In the genomic region with DNA sequence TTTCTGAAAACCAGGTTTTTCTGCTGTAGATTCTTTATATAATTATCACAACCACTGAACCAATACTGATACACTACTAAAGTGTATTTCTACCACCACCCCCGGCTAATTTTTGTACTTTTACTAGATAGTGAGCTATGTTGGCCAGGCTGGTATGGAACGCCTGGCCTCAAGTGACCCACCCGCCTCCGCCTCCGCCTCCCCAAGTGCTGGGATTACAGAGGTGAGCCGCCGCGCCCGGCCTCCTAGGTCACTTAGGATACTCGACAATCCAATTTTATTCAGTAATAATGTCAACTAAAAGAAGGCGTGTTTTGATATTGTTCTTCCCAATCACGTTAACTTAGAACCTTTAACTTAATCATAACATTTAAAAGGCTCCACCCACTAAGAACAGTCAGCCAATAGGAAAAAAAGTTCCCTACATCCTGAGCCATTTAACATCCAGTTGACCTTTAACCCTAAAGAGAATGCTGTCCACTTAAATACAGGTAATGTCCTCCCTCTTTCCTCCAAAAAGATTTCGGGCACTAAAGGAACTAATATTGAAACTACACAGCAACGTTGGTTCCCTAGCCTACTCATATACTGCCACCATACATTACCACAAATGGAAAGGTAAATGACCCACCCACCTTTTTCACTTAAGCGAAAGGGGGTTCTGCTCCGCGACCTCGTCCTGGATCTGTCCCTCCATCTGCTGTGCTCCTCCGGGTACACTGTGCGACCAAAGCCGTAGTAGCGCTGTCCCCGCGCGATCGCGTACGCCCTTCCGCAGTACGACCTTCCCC, we compare ENCODE assay signal across 8 cellular contexts. TPM values are rescaled to one million over a fixed set of nuclear protein-coding genes. Genes with fewer than 3 reads are reported as not detected.
DNase-seq lines count a peak whose midpoint lies in the region; ATAC-seq and TF ChIP-seq lines count a peak whose summit lies in the region.

No MANE protein-coding gene starts in this region.

- H3K27me3 ChIP-seq in H7 (ENCODE audit: control insufficient read depth, insufficient read depth, low read length): no peaks in the 10 kb centered on the region
- no peaks in the 10 kb centered on the region for H3K27me3 ChIP-seq in ovary

- H3K4me3 ChIP-seq in AG10803 (ENCODE audit: low read length) (peak overlapping the region; percentile 99), H7 (ENCODE audit: insufficient read depth, low read depth, low read length) (peak overlapping the region; percentile 82), fibroblast of villous mesenchyme (ENCODE audit: low read depth, low read length) (peak overlapping the region; percentile 98), ovary (peak overlapping the region; percentile 90)

- DNase-seq in AG10803 (ENCODE audit: low read depth) (peak; percentile 34), H7 (peak; percentile 63), T-helper 17 cell (no peak), fibroblast of villous mesenchyme (ENCODE audit: low read depth) (peak; percentile 57), ovary (no peak), NCI-H524 (lab: John Stamatoyannopoulos, UW) (no peak)

- peak overlapping the region in 1 of 2 donors; percentile 89 for H3K27ac ChIP-seq in ovary

- peaks cover 7% of the 10 kb centered on the region for H3K36me3 Mint-ChIP-seq in T-helper 17 cell (ENCODE audit: low read depth)

- TF ChIP-seq EP300 in ovary (IDR thresholded peaks at IDR 0.05): no peak

- TF ChIP-seq POLR2A in ovary (IDR thresholded peaks at IDR 0.05): no peak

- TF ChIP-seq CTCF in AG10803 (conservative IDR thresholded peaks at IDR 0.05; ENCODE audit: low read length): no peak
- no peak for TF ChIP-seq CTCF in fibroblast of villous mesenchyme (IDR thresholded peaks at IDR 0.05; ENCODE audit: insufficient read depth, low read depth, low read length)
- no peak for TF ChIP-seq CTCF in ovary (IDR thresholded peaks at IDR 0.05)

- intact Hi-C loops in ovary (cut with DNase I): loop anchor here in 1 of 4 donors (10.0 kb wide), 1 partner anchor 299 kb away; the partner anchor contains the start of gene LDLRAP1

- H3K4me1 ChIP-seq in ovary (ENCODE audit: insufficient read depth): peaks cover 2% of the 10 kb centered on the region

- WGBS in ovary, 3 donors: 8 to 20% (median 10%) methylated on average over 30 of the region's 30 CpGs

- H3K9me3 ChIP-seq in T-helper 17 cell (ENCODE audit: control insufficient read depth, low read length, poor library complexity, severe bottlenecking) (no peaks in the 10 kb centered on the region), ovary (no peaks in the 10 kb centered on the region)

- peaks cover 21% of the 10 kb centered on the region for H3K36me3 ChIP-seq in H7 (replicated peaks; ENCODE audit: control insufficient read depth, insufficient read depth, low read length)
- no peaks in the 10 kb centered on the region for H3K36me3 ChIP-seq in ovary

- H3K4me1 Mint-ChIP-seq in T-helper 17 cell: peaks cover 41% of the 10 kb centered on the region

- H3K4me3 Mint-ChIP-seq in T-helper 17 cell: peak overlapping the region; percentile 98

- H3K27ac Mint-ChIP-seq in T-helper 17 cell: peak overlapping the region; percentile 99

- H3K27me3 Mint-ChIP-seq in T-helper 17 cell: no peaks in the 10 kb centered on the region

- ATAC-seq in T-helper 17 cell (no peak), GM18861 (IDR thresholded peaks at IDR 0.05; ENCODE audit: unreplicated experiment) (no peak), HG03432 (IDR thresholded peaks at IDR 0.05; ENCODE audit: unreplicated experiment) (no peak)

RNA-seq across cellular contexts. Expression of gene RSRP1, which starts 1.2 kb away (rescaled TPM):
- total RNA-seq in H7 (2014; rRNA removed; shearing (Covaris generic)): 62.4 and 92.4 TPM in 2 replicates
- 100 to 1,000 TPM; 483 to 509 TPM for total RNA-seq in T-helper 17 cell
- 95.7 and 160 TPM in 2 replicates for total RNA-seq in fibroblast of villous mesenchyme
- 100 to 1,000 TPM in 2 of 7 donors, 10 to 100 TPM in 5; 52.1 to 138 (median 82.1) TPM for total RNA-seq in ovary
- polyA plus RNA-seq in ovary: 100 to 1,000 TPM in 1 of 2 donors, 10 to 100 TPM in 1; 70.0 to 131 TPM

RNA-seq across cellular contexts. Expression of gene SYF2, which starts 13.7 kb away (rescaled TPM):
- 36.6 and 58.4 TPM in 2 replicates for total RNA-seq in H7 (2014; rRNA removed; shearing (Covaris generic))
- total RNA-seq in T-helper 17 cell (10 to 100 TPM; 61.5 to 80.6 TPM), fibroblast of villous mesenchyme (19.3 and 28.9 TPM in 2 replicates), ovary (100 to 1,000 TPM in 1 of 7 donors, 10 to 100 TPM in 6; 38.2 to 106 (median 64.5) TPM)
- 100 to 1,000 TPM; 122 to 141 TPM for polyA plus RNA-seq in ovary

RNA-seq across cellular contexts. Expression of gene RHD, which starts 26.3 kb away (rescaled TPM):
- 0.10 and 0.30 TPM in 2 replicates for total RNA-seq in H7 (2014; rRNA removed; shearing (Covaris generic))
- 1 to 10 TPM in 1 of 2 donors, under 1 TPM in 1; 0.20 to 5.0 TPM for total RNA-seq in T-helper 17 cell
- not detected in 2 replicates for total RNA-seq in fibroblast of villous mesenchyme
- total RNA-seq in ovary: not detected
- polyA plus RNA-seq in ovary: not detected

Comparison
In these comparisons a context has a peak if more than half of its experiments do, and no peak if none do; other contexts are left out.
1. DNase-seq: peak in AG10803 (single experiment), H7 (single experiment) and fibroblast of villous mesenchyme (single experiment); none in T-helper 17 cell (0 of 3), ovary (0 of 5) and NCI-H524 (0 of 2).
2. Peak in every context shown above with its lines, with median percentiles within 50 percentile points of each other: H3K4me3 ChIP-seq.